ENCODE assay signal across 16 cellular contexts in the genomic region with DNA sequence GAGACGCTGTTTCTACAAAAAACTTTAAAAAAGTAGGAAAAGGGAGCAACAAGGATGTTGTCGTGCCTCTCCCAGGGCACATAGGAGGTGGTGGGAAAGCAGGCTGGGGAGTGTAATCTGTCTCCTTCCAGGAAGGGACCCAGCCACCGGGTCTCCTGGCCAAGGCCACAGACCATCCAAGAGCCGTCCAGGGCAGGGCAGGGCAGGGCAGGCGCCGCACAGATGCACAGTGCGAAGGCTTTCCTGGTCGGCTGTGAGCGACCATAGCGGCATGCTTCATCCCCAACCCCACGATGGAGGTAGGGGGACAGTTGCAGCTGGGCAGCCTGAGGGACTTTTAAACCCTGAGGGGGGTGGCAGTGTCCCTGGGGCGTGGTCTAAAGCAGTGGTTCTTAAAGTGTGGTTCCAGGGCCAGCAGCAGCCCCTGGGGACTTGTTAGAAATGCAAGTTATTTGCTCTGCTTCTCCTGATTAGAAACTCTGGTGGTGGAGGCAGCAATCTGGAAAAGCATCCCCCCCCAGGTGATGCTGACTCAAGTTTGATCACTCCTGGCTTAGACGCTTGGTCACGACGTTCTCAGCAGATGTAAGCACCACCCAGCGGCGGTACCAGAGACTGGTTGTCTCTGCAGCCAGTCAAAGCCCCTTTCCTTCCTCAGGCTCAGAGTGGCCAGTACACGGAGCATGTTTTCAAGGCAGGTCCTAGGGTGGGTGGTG.
DNase-seq lines count a peak whose midpoint lies in the region; FAIRE-seq and TF ChIP-seq lines count a peak whose summit lies in the region.
"Had no signal": no experiment of that assay in that cellular context is flagged by ENCODE, and none has a peak within 500 bp of the region (broad histone marks: within the 10 kb centered on the region; RNA-seq: fewer than 3 reads in every experiment).

No MANE protein-coding gene starts in this region.

- H3K9me1 ChIP-seq in keratinocyte (ENCODE audit: control insufficient read depth, extremely low read depth, insufficient read depth, low read length) = no peaks in the 10 kb centered on the region

- DNase-seq in DMS53 (lab: John Stamatoyannopoulos, UW) (peak; percentile 89), HT1080 (ENCODE audit: low read depth) (peak; percentile 71), brain microvascular endothelial cell (peak; percentile 49), keratinocyte (ENCODE audit: low read depth, low spot score) (no peak), smooth muscle cell (lab: John Stamatoyannopoulos, UW; ENCODE audit: unreplicated experiment) (no peak), D721Med (ENCODE audit: insufficient read length, low spot score) (no peak), Peyer's patch (no peak), COLO829 (ENCODE audit: low spot score) (no peak)
- DNase-seq: activated naive CD4-positive, alpha-beta T cell treated with anti-CD3 and anti-CD28 coated beads, Interleukin-2, amount 50 U/mL, for 16 hours; Calu3; foreskin melanocyte; left colon; NCI-H1417 treated with DMSO at 0.1 percent for 48 hours had no signal

- H3K27me3 ChIP-seq in brain microvascular endothelial cell (replicated peaks) (no peaks in the 10 kb centered on the region), keratinocyte (ENCODE audit: control insufficient read depth, extremely low read depth, insufficient read depth, low read length) (no peaks in the 10 kb centered on the region), smooth muscle cell (ENCODE audit: low read depth) (no peaks in the 10 kb centered on the region), Peyer's patch (no peaks in the 10 kb centered on the region)

- FAIRE-seq in keratinocyte (lab: Jason Lieb, UNC) = peak; percentile 87
- FAIRE-seq in D721Med (lab: Jason Lieb, UNC) = no peak
- FAIRE-seq: H1 had no signal

- WGBS in smooth muscle cell (ENCODE audit: low lambda C conversion rate) = 85% methylated on average over 18 of the region's 18 CpGs

- H3K9ac ChIP-seq in keratinocyte (ENCODE audit: control insufficient read depth, extremely low read depth, insufficient read depth, low read length) (no peak overlapping the region), smooth muscle cell (ENCODE audit: low read depth) (no peak overlapping the region)

- H3K36me3 ChIP-seq in brain microvascular endothelial cell (replicated peaks) = no peaks in the 10 kb centered on the region
- H3K36me3 ChIP-seq in keratinocyte (ENCODE audit: control insufficient read depth in 2 of 2, extremely low read depth in 1 of 2, insufficient read depth in 2 of 2, low read length in 2 of 2) = no peaks in the 10 kb centered on the region
- H3K36me3 ChIP-seq in smooth muscle cell (ENCODE audit: low read depth) = no peaks in the 10 kb centered on the region
- no peaks in the 10 kb centered on the region for H3K36me3 ChIP-seq in Peyer's patch
- H3K36me3 ChIP-seq: thoracic aorta had no signal

- TF ChIP-seq POLR2A in Peyer's patch (IDR thresholded peaks at IDR 0.05) = no peak

- H3K4me2 ChIP-seq in keratinocyte (ENCODE audit: control insufficient read depth, extremely low read depth, insufficient read depth, low read depth, low read length) (no peak overlapping the region), smooth muscle cell (no peak overlapping the region)

- H4K20me1 ChIP-seq in keratinocyte (ENCODE audit: control insufficient read depth, extremely low read depth, insufficient read depth, low read length) (no peaks in the 10 kb centered on the region), smooth muscle cell (ENCODE audit: low read depth) (no peaks in the 10 kb centered on the region)

- H3K4me1 ChIP-seq in keratinocyte (ENCODE audit: control insufficient read depth, extremely low read depth, insufficient read depth, low read length) (peaks cover 14% of the 10 kb centered on the region), smooth muscle cell (ENCODE audit: low read depth) (no peaks in the 10 kb centered on the region), Peyer's patch (no peaks in the 10 kb centered on the region)

- H2AFZ ChIP-seq in keratinocyte (ENCODE audit: control insufficient read depth, low read length) (no peak overlapping the region), smooth muscle cell (ENCODE audit: low read depth) (no peak overlapping the region)

- peak; percentile 32 for TF ChIP-seq CTCF in brain microvascular endothelial cell (IDR thresholded peaks at IDR 0.05; ENCODE audit: low read depth, low read length, missing control alignments)
- peak in 2 of 3 experiments; percentile 39 for TF ChIP-seq CTCF in keratinocyte (optimal IDR thresholded peaks at IDR 0.05 in 1 of 3, IDR thresholded peaks at IDR 0.05 in 1 of 3, conservative IDR thresholded peaks at IDR 0.05 in 1 of 3; ENCODE audit: extremely low read depth in 1 of 3, insufficient read depth in 2 of 3, low read length in 3 of 3)
- TF ChIP-seq CTCF in smooth muscle cell (IDR thresholded peaks at IDR 0.05; ENCODE audit: borderline replicate concordance, insufficient read depth, poor library complexity, severe bottlenecking) = no peak
- TF ChIP-seq CTCF in D721Med (IDR thresholded peaks at IDR 0.05; ENCODE audit: insufficient read depth, missing control alignments) = no peak
- no peak for TF ChIP-seq CTCF in Peyer's patch (IDR thresholded peaks at IDR 0.05)

- no peak overlapping the region for H3K27ac ChIP-seq in brain microvascular endothelial cell
- H3K27ac ChIP-seq in keratinocyte (ENCODE audit: control insufficient read depth, insufficient read depth, low read length) = no peak overlapping the region
- H3K27ac ChIP-seq in smooth muscle cell (ENCODE audit: low read depth) = no peak overlapping the region
- no peak overlapping the region for H3K27ac ChIP-seq in Peyer's patch
- H3K27ac ChIP-seq: coronary artery, thoracic aorta had no signal

- no peaks in the 10 kb centered on the region for H3K79me2 ChIP-seq in keratinocyte (ENCODE audit: control insufficient read depth, insufficient read depth, low read length)
- H3K79me2 ChIP-seq in smooth muscle cell (ENCODE audit: low read depth) = no peaks in the 10 kb centered on the region

- H3F3A ChIP-seq in smooth muscle cell (ENCODE audit: low read depth) = no peaks in the 10 kb centered on the region

- in situ Hi-C loops in brain microvascular endothelial cell (cut with HindIII; ENCODE audit: low pct_ligation_motif_present, low sequenced_read_pairs) = loop anchor here (25.0 kb wide), 1 partner anchor 156 kb away; no protein-coding TSS in a partner anchor

- H3K4me3 ChIP-seq in brain microvascular endothelial cell (ENCODE audit: low read depth, low read length) = no peak overlapping the region
- no peak overlapping the region for H3K4me3 ChIP-seq in keratinocyte (ENCODE audit: control insufficient read depth in 2 of 3, extremely low read depth in 1 of 3, insufficient read depth in 2 of 3, low read depth in 1 of 3, low read length in 3 of 3)
- H3K4me3 ChIP-seq in smooth muscle cell = no peak overlapping the region
- no peak overlapping the region for H3K4me3 ChIP-seq in Peyer's patch
- H3K4me3 ChIP-seq: coronary artery, thoracic aorta had no signal

- H3K9me3 ChIP-seq in keratinocyte (ENCODE audit: control insufficient read depth, low read depth, low read length) (no peaks in the 10 kb centered on the region), smooth muscle cell (replicated peaks; ENCODE audit: low read depth) (no peaks in the 10 kb centered on the region), Peyer's patch (no peaks in the 10 kb centered on the region)
- H3K9me3 ChIP-seq: thoracic aorta had no signal

- dilution Hi-C loops in keratinocyte (cut with MboI; ENCODE audit: extremely low pct_ligation_motif_present, low sequenced_read_pairs) = no loop called here

Comparison
In these comparisons a context has a peak if more than half of its experiments do, and no peak if none do; other contexts are left out.
1. DNase-seq: peak in DMS53 (single experiment), HT1080 (single experiment) and brain microvascular endothelial cell (single experiment); none in keratinocyte (single experiment), smooth muscle cell (single experiment), D721Med (single experiment), Peyer's patch (0 of 3) and COLO829 (single experiment).
2. CTCF ChIP-seq: peak in brain microvascular endothelial cell (single experiment) and keratinocyte (2 of 3); none in smooth muscle cell (single experiment), D721Med (single experiment) and Peyer's patch (0 of 6).